In genomic region chr3:190120161-190121060, GRCh38 we compare ENCODE assay signal across 8 cellular contexts. TPM values are rescaled to one million over a fixed set of nuclear protein-coding genes. Genes with fewer than 3 reads are reported as not detected.
DNase-seq lines count a peak whose midpoint lies in the region; ATAC-seq and TF ChIP-seq lines count a peak whose summit lies in the region.

Gene P3H2 (minus strand): TSS chr3:190120897. CDS start chr3:190120731, 166 bp downstream.

- peak within 1 kb of the TSS; percentile 80 for H3K14ac ChIP-seq in IMR-90 (replicated peaks; ENCODE audit: low read depth, low read length)

- H3K27me3 ChIP-seq in IMR-90 (ENCODE audit: control insufficient read depth, insufficient read depth, low read length) = no peaks in the 10 kb centered on the region

- H4K91ac ChIP-seq in IMR-90 (ENCODE audit: insufficient read depth, low read depth, low read length) = peak within 1 kb of the TSS; percentile 56

- intact Hi-C loops in IMR-90 (cut with micrococcal nuclease) = loop anchor here (1.0 to 5.0 kb wide), 6 partner anchors 44 to 302 kb away; no protein-coding TSS in a partner anchor

- peaks cover 16% of the 10 kb centered on the region; the same call in 1 of the 2 replicates for H4K20me1 ChIP-seq in IMR-90 (ENCODE audit: insufficient read depth, low read length)

- peak within 1 kb of the TSS; percentile 92 for H2AFZ ChIP-seq in IMR-90 (replicated peaks; ENCODE audit: low read length, poor library complexity)

- peaks cover 8 to 50% of the 10 kb centered on the region in 2 experiments; a peak in 3 of 4 replicates for H3K79me1 ChIP-seq in IMR-90 (ENCODE audit: low read depth in 1 of 2, low read length in 2 of 2)

- peaks cover 11% of the 10 kb centered on the region for H3K9me1 ChIP-seq in IMR-90 (ENCODE audit: insufficient read depth, low read length)

- DNase-seq in DMS53 (lab: John Stamatoyannopoulos, UW) (peak; percentile 88), IMR-90 (peak; percentile 93), RWPE1 (ENCODE audit: low spot score) (peak; percentile 82), chondrocyte (ENCODE audit: low spot score) (peak; percentile 95), iPS-NIHi7 (ENCODE audit: extremely low spot score) (peak; percentile 93), skeletal muscle cell (ENCODE audit: low read depth) (peak; percentile 76)

- peak within 1 kb of the TSS; percentile 76; the same call in 1 of the 2 replicates for H3K56ac ChIP-seq in IMR-90 (ENCODE audit: extremely low read depth, insufficient read depth, low read length)

- no peaks in the 10 kb centered on the region for H3K9me3 ChIP-seq in IMR-90 (ENCODE audit: control insufficient read depth, insufficient read depth, low read length)

- H3K36me3 Mint-ChIP-seq in chondrocyte (ENCODE audit: low read depth) = no peaks in the 10 kb centered on the region

- 2% methylated on average over 71 of the region's 105 CpGs; no CpG with 5 or more reads in 1 of the 2 experiments for WGBS in IMR-90 (ENCODE audit: extremely low coverage in 2 of 2, insufficient read length in 1 of 2), 2 experiments

- peak within 1 kb of the TSS; percentile 78 for H3K4me3 Mint-ChIP-seq in chondrocyte (ENCODE audit: unreplicated experiment)

- ATAC-seq in GM21447 (IDR thresholded peaks at IDR 0.05; ENCODE audit: unreplicated experiment) = peak; percentile 69
- peak; percentile 94 for ATAC-seq in IMR-90 (ENCODE audit: low read depth)
- ATAC-seq in GM21825 (IDR thresholded peaks at IDR 0.05; ENCODE audit: unreplicated experiment) = no peak

- H2BK15ac ChIP-seq in IMR-90 (ENCODE audit: low read depth, low read length) = peak within 1 kb of the TSS; percentile 59; the same call in 2 of the 3 replicates

- TF ChIP-seq CTCF in IMR-90 (conservative IDR thresholded peaks at IDR 0.05; ENCODE audit: low read depth, low read length) (peak; percentile 70), RWPE1 (conservative IDR thresholded peaks at IDR 0.05; ENCODE audit: low read depth) (peak; percentile 72), chondrocyte (IDR thresholded peaks at IDR 0.05) (peak; percentile 81)

- peaks cover 15% of the 10 kb centered on the region for H3K4me1 ChIP-seq in IMR-90 (ENCODE audit: control insufficient read depth, insufficient read depth, low read length)

- H2AK9ac ChIP-seq in IMR-90 (replicated peaks; ENCODE audit: low read depth, low read length, poor library complexity) = peak within 1 kb of the TSS; percentile 25

- H4K5ac ChIP-seq in IMR-90 (ENCODE audit: low read depth, low read length) = peak within 1 kb of the TSS; percentile 63; the same call in 1 of the 2 replicates

- H3K27ac ChIP-seq in IMR-90 (ENCODE audit: insufficient read depth, low read length) (peak within 1 kb of the TSS; percentile 66), RWPE1 (peak within 1 kb of the TSS; percentile 75)

- peak within 1 kb of the TSS; percentile 73 for H3K9ac ChIP-seq in IMR-90 (ENCODE audit: low read depth, low read length)

- H2BK5ac ChIP-seq in IMR-90 (ENCODE audit: low read depth, low read length, poor library complexity, severe bottlenecking) = peak within 1 kb of the TSS; percentile 83

- no peaks in the 10 kb centered on the region for H3K27me3 Mint-ChIP-seq in chondrocyte (ENCODE audit: low read depth)

- TF ChIP-seq POLR2A in IMR-90 (IDR thresholded peaks at IDR 0.05; ENCODE audit: low read depth, low read length) = peak; percentile 86

- dilution Hi-C loops in IMR-90 (cut with HindIII; ENCODE audit: low sequenced_read_pairs, unreplicated experiment) = no loop called here

- H3K18ac ChIP-seq in IMR-90 (ENCODE audit: low read depth, low read length) = peak within 1 kb of the TSS; percentile 74; the same call in 1 of the 2 replicates

- H3K4me3 ChIP-seq in IMR-90 (ENCODE audit: insufficient read depth, low read depth, low read length) (peak within 1 kb of the TSS; percentile 86), skeletal muscle cell (ENCODE audit: low read depth, low read length) (peak within 1 kb of the TSS; percentile 77)

- no peaks in the 10 kb centered on the region for H3K36me3 ChIP-seq in IMR-90 (ENCODE audit: control insufficient read depth, insufficient read depth, low read length)

- H3K4ac ChIP-seq in IMR-90 (ENCODE audit: low read depth, low read length) = peak within 1 kb of the TSS; percentile 73

- peak within 1 kb of the TSS; percentile 83 for H3K27ac Mint-ChIP-seq in chondrocyte (ENCODE audit: unreplicated experiment)

- peak within 1 kb of the TSS; percentile 80 for H2AK5ac ChIP-seq in IMR-90 (ENCODE audit: low read depth, low read length)

- CTCF ChIA-PET in IMR-90 (lab: Yijun Ruan, JAX) = interaction anchor here (0.6 to 1.6 kb wide), 11 partner anchors 10 to 225 kb away, joined by 3 to 6 read pairs (median 3); no protein-coding TSS in a partner anchor
- CTCF ChIA-PET in RWPE1 (lab: Yijun Ruan, JAX) = interaction anchor here (0.5 to 1.3 kb wide), 8 partner anchors 22 to 740 kb away, joined by 3 to 9 read pairs (median 4); no protein-coding TSS in a partner anchor

- H3K23ac ChIP-seq in IMR-90 (ENCODE audit: low read depth, low read length) = peak within 1 kb of the TSS; percentile 90

- in situ Hi-C loops in IMR-90 (cut with MboI; ENCODE audit: low sequenced_read_pairs) = no loop called here

- POLR2A ChIA-PET in IMR-90 (lab: Charles Lee; ENCODE audit: unreplicated experiment) (interaction anchor here (1.1 kb wide), 1 partner anchor 75 kb away, joined by 8 read pairs; no protein-coding TSS in a partner anchor), RWPE1 (lab: Yijun Ruan, JAX; ENCODE audit: low non-redundant PET) (no interaction called here)

- BruUV-seq in IMR-90 (replicated peaks; lab: Mats Ljungman, UMichigan) = no TSS peak

- H3K9me3 Mint-ChIP-seq in chondrocyte (ENCODE audit: low read depth) = no peaks in the 10 kb centered on the region

- peaks cover 77% of the 10 kb centered on the region for H3K4me1 Mint-ChIP-seq in chondrocyte (ENCODE audit: low read depth)

- H2BK20ac ChIP-seq in IMR-90 (ENCODE audit: low read depth, low read length) = peak within 1 kb of the TSS; percentile 67

- H3K4me2 ChIP-seq in IMR-90 (ENCODE audit: low read depth, low read length) = peak within 1 kb of the TSS; percentile 98

- peak; percentile 75 for TF ChIP-seq RAD21 in IMR-90 (IDR thresholded peaks at IDR 0.05; ENCODE audit: low read length)

- H2BK120ac ChIP-seq in IMR-90 (ENCODE audit: low read depth, low read length) = peak within 1 kb of the TSS; percentile 80

- peak within 1 kb of the TSS; percentile 37 to 69; a peak in 2 of 4 replicates for H4K8ac ChIP-seq in IMR-90 (ENCODE audit: low read depth in 2 of 2, low read length in 2 of 2)

TF ChIP-seq in IMR-90, 13 proteins besides CTCF, POLR2A, EP300 and RAD21:
- TF ChIP-seq RFX5 (IDR thresholded peaks at IDR 0.05; ENCODE audit: low read depth, low read length) = no peak
- TF ChIP-seq FOS (IDR thresholded peaks at IDR 0.05; ENCODE audit: low read depth, low read length) = no peak
- TF ChIP-seq MAFK (IDR thresholded peaks at IDR 0.05; ENCODE audit: low read depth, low read length) = no peak
- TF ChIP-seq RCOR1 (IDR thresholded peaks at IDR 0.05; ENCODE audit: insufficient replicate concordance, low read length) = no peak
- TF ChIP-seq, protein P1, sequence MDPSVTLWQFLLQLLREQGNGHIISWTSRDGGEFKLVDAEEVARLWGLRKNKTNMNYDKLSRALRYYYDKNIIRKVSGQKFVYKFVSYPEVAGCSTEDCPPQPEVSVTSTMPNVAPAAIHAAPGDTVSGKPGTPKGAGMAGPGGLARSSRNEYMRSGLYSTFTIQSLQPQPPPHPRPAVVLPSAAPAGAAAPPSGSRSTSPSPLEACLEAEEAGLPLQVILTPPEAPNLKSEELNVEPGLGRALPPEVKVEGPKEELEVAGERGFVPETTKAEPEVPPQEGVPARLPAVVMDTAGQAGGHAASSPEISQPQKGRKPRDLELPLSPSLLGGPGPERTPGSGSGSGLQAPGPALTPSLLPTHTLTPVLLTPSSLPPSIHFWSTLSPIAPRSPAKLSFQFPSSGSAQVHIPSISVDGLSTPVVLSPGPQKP (IDR thresholded peaks at IDR 0.05; ENCODE audit: borderline replicate concordance, low read depth, low read length) = no peak
- TF ChIP-seq MAZ (IDR thresholded peaks at IDR 0.05; ENCODE audit: borderline replicate concordance, low read depth, low read length) = peak; percentile 50; the same call in 1 of the 2 replicates
- TF ChIP-seq SMC3 (IDR thresholded peaks at IDR 0.05; ENCODE audit: low read depth, low read length) = peak; percentile 59

RNA-seq across cellular contexts. Expression of gene P3H2, which starts in this region (rescaled TPM):
- total RNA-seq in IMR-90 (2012; rRNA removed) (54.7 and 74.4 TPM in 2 replicates), chondrocyte (18.2 to 72.4 TPM (median 21.9 TPM) in 3 replicates)
- polyA plus RNA-seq in IMR-90 (2012; rRNA removed) = 54.9 and 64.3 TPM in 2 replicates
- 23.4 and 32.0 TPM in 2 replicates for polyA plus RNA-seq in IMR-90 (2012; cell fraction: cytosol; rRNA removed)
- 20.0 and 59.7 TPM in 2 replicates for polyA plus RNA-seq in IMR-90 (2012; cell fraction: nucleus; rRNA removed; ENCODE audit: low replicate concordance)
